ENCODE assay signal across 19 cellular contexts in the genomic region with DNA sequence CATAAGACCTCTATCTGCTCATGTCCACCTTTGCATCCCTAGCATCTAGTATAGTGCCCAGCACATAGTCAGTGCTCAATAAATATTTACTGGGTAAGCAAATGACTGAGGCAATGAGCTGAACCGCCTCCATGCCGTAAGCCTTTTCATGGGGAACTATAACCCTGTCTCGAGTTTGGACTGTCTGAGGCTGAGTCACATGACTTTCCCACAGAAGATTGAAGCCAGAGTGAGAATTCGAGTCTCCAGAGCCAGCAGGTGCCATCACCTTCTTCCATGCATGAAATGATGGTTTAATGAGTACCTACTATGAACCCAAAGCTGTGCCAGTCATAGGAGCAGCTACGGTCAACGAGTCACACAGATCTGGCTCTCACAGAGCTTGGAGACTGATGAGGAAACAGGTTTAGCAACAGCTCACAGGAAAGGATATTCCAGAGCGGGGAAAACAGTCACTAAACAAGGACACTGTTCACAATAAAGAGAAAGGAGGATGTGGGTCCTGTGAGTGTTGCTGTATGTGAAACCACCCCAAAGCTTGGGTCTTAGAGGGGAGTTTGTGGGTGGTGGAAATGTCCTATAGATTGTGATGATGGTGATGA.
DNase-seq lines count a peak whose midpoint lies in the region; ATAC-seq, FAIRE-seq and TF ChIP-seq lines count a peak whose summit lies in the region.
"Had no signal": no experiment of that assay in that cellular context is flagged by ENCODE, and none has a peak within 500 bp of the region (broad histone marks: within the 10 kb centered on the region; RNA-seq: fewer than 3 reads in every experiment).

No MANE protein-coding gene starts in this region.

- H3K36me3 Mint-ChIP-seq in activated CD4-positive, alpha-beta T cell treated with anti-CD3 and anti-CD28 coated beads, Interleukin-2, amount 10 ng/mL, durations not matched to agents 24 days and 14 days (ENCODE audit: low read depth) = no peaks in the 10 kb centered on the region
- H3K36me3 Mint-ChIP-seq: CD14-positive monocyte; CD8-positive, alpha-beta T cell had no signal

- CTCF ChIA-PET in K562 (lab: Yijun Ruan, JAX; ENCODE audit: low intra/inter-chr PET ratio) = no interaction called here

- no peak for FAIRE-seq in K562 (lab: Jason Lieb, UNC)
- FAIRE-seq: A549, D721Med, G401.6, GM12891 had no signal

- H3K4me2 ChIP-seq in K562 (ENCODE audit: insufficient read depth, low read length) (no peak overlapping the region), smooth muscle cell (no peak overlapping the region)
- H3K4me2 ChIP-seq: A549, GM23338 had no signal

- H2AFZ ChIP-seq in K562 (ENCODE audit: low read depth, low read length) (no peak overlapping the region), smooth muscle cell (ENCODE audit: low read depth) (no peak overlapping the region)
- H2AFZ ChIP-seq: GM23338 had no signal

- WGBS in K562 (ENCODE audit: insufficient coverage, low coverage, missing lambda C conversion rate) = 4% methylated on average over 7 of the region's 7 CpGs
- WGBS in smooth muscle cell (ENCODE audit: low lambda C conversion rate) = 90% methylated on average over 7 of the region's 7 CpGs

- intact Hi-C loops in K562 (cut with micrococcal nuclease) = no loop called here
- intact Hi-C loops in activated CD4-positive, alpha-beta T cell treated with anti-CD3 and anti-CD28 coated beads, Interleukin-2, amount 10 ng/mL, durations not matched to agents 24 days and 14 days (cut with micrococcal nuclease) = no loop called here

- no peak overlapping the region for H3K27ac Mint-ChIP-seq in activated CD4-positive, alpha-beta T cell treated with anti-CD3 and anti-CD28 coated beads, Interleukin-2, amount 10 ng/mL, durations not matched to agents 24 days and 14 days
- H3K27ac Mint-ChIP-seq: CD14-positive monocyte; CD8-positive, alpha-beta T cell; GM23338 had no signal

- H3K4me1 Mint-ChIP-seq in activated CD4-positive, alpha-beta T cell treated with anti-CD3 and anti-CD28 coated beads, Interleukin-2, amount 10 ng/mL, durations not matched to agents 24 days and 14 days = no peaks in the 10 kb centered on the region
- H3K4me1 Mint-ChIP-seq: CD14-positive monocyte, GM23338, H9 had no signal

- H3K9me1 ChIP-seq in K562 (ENCODE audit: control insufficient read depth, insufficient read depth, low read length) = no peaks in the 10 kb centered on the region

- H3K4me3 ChIP-seq in K562 = no peak overlapping the region
- no peak overlapping the region for H3K4me3 ChIP-seq in smooth muscle cell
- H3K4me3 ChIP-seq: A549, GM23338 had no signal

- H3K27ac ChIP-seq in K562 (ENCODE audit: extremely low read depth, low read depth, low read length) = no peak overlapping the region
- H3K27ac ChIP-seq in smooth muscle cell (ENCODE audit: low read depth) = no peak overlapping the region
- H3K27ac ChIP-seq: A549 had no signal

- in situ Hi-C loops in K562 (cut with MboI) = no loop called here

- no peak for TF ChIP-seq EP300 in K562 (IDR thresholded peaks at IDR 0.05; ENCODE audit: low read length)

- H3K36me3 ChIP-seq in K562 (ENCODE audit: control insufficient read depth, insufficient read depth, low read length) (no peaks in the 10 kb centered on the region), smooth muscle cell (ENCODE audit: low read depth) (no peaks in the 10 kb centered on the region)

- TF ChIP-seq CTCF in K562 (IDR thresholded peaks at IDR 0.05 in 2 of 3, conservative IDR thresholded peaks at IDR 0.05 in 1 of 3; ENCODE audit: insufficient read depth in 2 of 3, low read depth in 1 of 3, low read length in 3 of 3) = no peak
- TF ChIP-seq CTCF in smooth muscle cell (IDR thresholded peaks at IDR 0.05; ENCODE audit: borderline replicate concordance, insufficient read depth, poor library complexity, severe bottlenecking) = no peak

- H3K9me3 ChIP-seq in K562 (replicated peaks; ENCODE audit: control insufficient read depth, insufficient read depth, low read depth, low read length) (no peaks in the 10 kb centered on the region; the same call in 1 of the 2 replicates), smooth muscle cell (replicated peaks; ENCODE audit: low read depth) (no peaks in the 10 kb centered on the region)
- H3K9me3 ChIP-seq: A549 had no signal

- no peak for TF ChIP-seq RAD21 in K562 (CRISPR knock-in tag; conservative IDR thresholded peaks at IDR 0.05 in 1 of 2, IDR thresholded peaks at IDR 0.05 in 1 of 2)

- H3K79me2 ChIP-seq in K562 (ENCODE audit: control insufficient read depth, insufficient read depth, low read length) (no peaks in the 10 kb centered on the region), smooth muscle cell (ENCODE audit: low read depth) (no peaks in the 10 kb centered on the region)

- no TSS peak for BruUV-seq in K562 (replicated peaks; lab: Mats Ljungman, UMichigan)

- DNase-seq in K562 (ENCODE audit: extremely low read depth in 1 of 4, low spot score in 3 of 4) (no peak), dermis microvascular lymphatic vessel endothelial cell (ENCODE audit: low read depth in 2 of 2) (peak; percentile 70 to 76), kidney tubule cell (ENCODE audit: low spot score) (peak; percentile 77), NCI-H510A (lab: John Stamatoyannopoulos, UW) (no peak), smooth muscle cell (lab: John Stamatoyannopoulos, UW; ENCODE audit: unreplicated experiment) (no peak)
- no peak for DNase-seq in activated CD4-positive, alpha-beta T cell treated with anti-CD3 and anti-CD28 coated beads, Interleukin-2, amount 10 ng/mL, durations not matched to agents 24 days and 14 days
- DNase-seq in stimulated activated CD4-positive, alpha-beta T cell treated with anti-CD3 and anti-CD28 coated beads, Interleukin-2, amount 100 ng/mL, for 48 hours = no peak
- DNase-seq: CD8-positive, alpha-beta T cell; COR-L47; DMS153; DMS79 treated with DMSO at 0.1 percent for 48 hours; EL; H9 had no signal

- H3K27me3 ChIP-seq in K562 (ENCODE audit: control insufficient read depth in 2 of 2, insufficient read depth in 2 of 2, low read length in 2 of 2) (peaks cover 0 to 5% of the 10 kb centered on the region in 2 experiments; a peak in 3 of 5 replicates), smooth muscle cell (ENCODE audit: low read depth) (no peaks in the 10 kb centered on the region)

- no peak overlapping the region for H3K4me3 Mint-ChIP-seq in activated CD4-positive, alpha-beta T cell treated with anti-CD3 and anti-CD28 coated beads, Interleukin-2, amount 10 ng/mL, durations not matched to agents 24 days and 14 days
- H3K4me3 Mint-ChIP-seq: CD14-positive monocyte; CD8-positive, alpha-beta T cell; GM23338; H9 had no signal

- no peak overlapping the region for H3K9ac ChIP-seq in K562 (ENCODE audit: insufficient read depth in 1 of 2, low read depth in 2 of 2, low read length in 2 of 2)
- no peak overlapping the region for H3K9ac ChIP-seq in smooth muscle cell (ENCODE audit: low read depth)

- no peak for ATAC-seq in K562
- ATAC-seq: A549; CD8-positive, alpha-beta T cell; GM23338 had no signal

- no peaks in the 10 kb centered on the region for H3F3A ChIP-seq in smooth muscle cell (ENCODE audit: low read depth)

- no peak for TF ChIP-seq POLR2A in K562 (conservative IDR thresholded peaks at IDR 0.05)

- no peaks in the 10 kb centered on the region for H3K9me3 Mint-ChIP-seq in activated CD4-positive, alpha-beta T cell treated with anti-CD3 and anti-CD28 coated beads, Interleukin-2, amount 10 ng/mL, durations not matched to agents 24 days and 14 days

- no peaks in the 10 kb centered on the region for H3K27me3 Mint-ChIP-seq in activated CD4-positive, alpha-beta T cell treated with anti-CD3 and anti-CD28 coated beads, Interleukin-2, amount 10 ng/mL, durations not matched to agents 24 days and 14 days

- H4K20me1 ChIP-seq in K562 (replicated peaks; ENCODE audit: control insufficient read depth, insufficient read depth, low read length) = no peaks in the 10 kb centered on the region
- H4K20me1 ChIP-seq in smooth muscle cell (ENCODE audit: low read depth) = no peaks in the 10 kb centered on the region

- H3K4me1 ChIP-seq in K562 (replicated peaks in 1 of 2; ENCODE audit: control insufficient read depth in 2 of 2, insufficient read depth in 2 of 2, low read length in 2 of 2) = peaks cover 0 to 3% of the 10 kb centered on the region in 2 experiments; a peak in 1 of 5 replicates
- no peaks in the 10 kb centered on the region for H3K4me1 ChIP-seq in smooth muscle cell (ENCODE audit: low read depth)
- H3K4me1 ChIP-seq: A549 had no signal

- POLR2A ChIA-PET in K562 (lab: Yijun Ruan, JAX) = interaction anchor here (1.0 kb wide), 1 partner anchor 10 kb away, joined by 3 read pairs; no protein-coding TSS in a partner anchor

TF ChIP-seq in K562, 482 proteins besides CTCF, POLR2A, EP300 and RAD21 (continues in another document):
- TF ChIP-seq POLR2AphosphoS5 (IDR thresholded peaks at IDR 0.05; ENCODE audit: control insufficient read depth, insufficient read depth, low read depth, low read length) = no peak
- TF ChIP-seq, protein P1, sequence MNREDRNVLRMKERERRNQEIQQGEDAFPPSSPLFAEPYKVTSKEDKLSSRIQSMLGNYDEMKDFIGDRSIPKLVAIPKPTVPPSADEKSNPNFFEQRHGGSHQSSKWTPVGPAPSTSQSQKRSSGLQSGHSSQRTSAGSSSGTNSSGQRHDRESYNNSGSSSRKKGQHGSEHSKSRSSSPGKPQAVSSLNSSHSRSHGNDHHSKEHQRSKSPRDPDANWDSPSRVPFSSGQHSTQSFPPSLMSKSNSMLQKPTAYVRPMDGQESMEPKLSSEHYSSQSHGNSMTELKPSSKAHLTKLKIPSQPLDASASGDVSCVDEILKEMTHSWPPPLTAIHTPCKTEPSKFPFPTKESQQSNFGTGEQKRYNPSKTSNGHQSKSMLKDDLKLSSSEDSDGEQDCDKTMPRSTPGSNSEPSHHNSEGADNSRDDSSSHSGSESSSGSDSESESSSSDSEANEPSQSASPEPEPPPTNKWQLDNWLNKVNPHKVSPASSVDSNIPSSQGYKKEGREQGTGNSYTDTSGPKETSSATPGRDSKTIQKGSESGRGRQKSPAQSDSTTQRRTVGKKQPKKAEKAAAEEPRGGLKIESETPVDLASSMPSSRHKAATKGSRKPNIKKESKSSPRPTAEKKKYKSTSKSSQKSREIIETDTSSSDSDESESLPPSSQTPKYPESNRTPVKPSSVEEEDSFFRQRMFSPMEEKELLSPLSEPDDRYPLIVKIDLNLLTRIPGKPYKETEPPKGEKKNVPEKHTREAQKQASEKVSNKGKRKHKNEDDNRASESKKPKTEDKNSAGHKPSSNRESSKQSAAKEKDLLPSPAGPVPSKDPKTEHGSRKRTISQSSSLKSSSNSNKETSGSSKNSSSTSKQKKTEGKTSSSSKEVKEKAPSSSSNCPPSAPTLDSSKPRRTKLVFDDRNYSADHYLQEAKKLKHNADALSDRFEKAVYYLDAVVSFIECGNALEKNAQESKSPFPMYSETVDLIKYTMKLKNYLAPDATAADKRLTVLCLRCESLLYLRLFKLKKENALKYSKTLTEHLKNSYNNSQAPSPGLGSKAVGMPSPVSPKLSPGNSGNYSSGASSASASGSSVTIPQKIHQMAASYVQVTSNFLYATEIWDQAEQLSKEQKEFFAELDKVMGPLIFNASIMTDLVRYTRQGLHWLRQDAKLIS (CRISPR knock-in tag; IDR thresholded peaks at IDR 0.05) = no peak

Comparison
In these comparisons a context has a peak if more than half of its experiments do, and no peak if none do; other contexts are left out.
1. DNase-seq: peak in dermis microvascular lymphatic vessel endothelial cell (2 of 2) and kidney tubule cell (single experiment); none in K562 (0 of 4), activated CD4-positive, alpha-beta T cell treated with anti-CD3 and anti-CD28 coated beads, Interleukin-2, amount 10 ng/mL, durations not matched to agents 24 days and 14 days (single experiment), NCI-H510A (single experiment), stimulated activated CD4-positive, alpha-beta T cell treated with anti-CD3 and anti-CD28 coated beads, Interleukin-2, amount 100 ng/mL, for 48 hours (0 of 2) and smooth muscle cell (single experiment).